10 cellular contexts compared by ENCODE assay signal in genomic region chr19:40416918-40417713, GRCh38. TPM values are rescaled to one million over a fixed set of nuclear protein-coding genes. Genes with fewer than 3 reads are reported as not detected.
A peak's percentile ranks its signal among the peaks of the same experiment; 100 is the strongest.
DNase-seq lines count a peak whose midpoint lies in the region; ATAC-seq and TF ChIP-seq lines count a peak whose summit lies in the region.
"Had no signal": no experiment of that assay in that cellular context is flagged by ENCODE, and none has a peak within 500 bp of the region (broad histone marks: within the 10 kb centered on the region; RNA-seq: fewer than 3 reads in every experiment).

No MANE protein-coding gene starts in this region.

- H3K4me1 ChIP-seq in HUES6 (ENCODE audit: control insufficient read depth, insufficient read depth, low read length) (peaks cover 23% of the 10 kb centered on the region), lower lobe of right lung (peaks cover 53% of the 10 kb centered on the region), BE2C (no peaks in the 10 kb centered on the region)

- no peaks in the 10 kb centered on the region for H3K9me3 ChIP-seq in HUES6 (ENCODE audit: control insufficient read depth, insufficient read depth, low read depth, low read length)
- no peaks in the 10 kb centered on the region for H3K9me3 ChIP-seq in lower lobe of right lung
- no peaks in the 10 kb centered on the region for H3K9me3 ChIP-seq in BE2C
- H3K9me3 ChIP-seq: thoracic aorta had no signal

- DNase-seq in AG08395 (ENCODE audit: low spot score) (peak; percentile 38), MCF 10A (ENCODE audit: unreplicated experiment) (peak; percentile 37), lower lobe of right lung (peak; percentile 63), BE2C (no peak), Ammon's horn (ENCODE audit: low spot score) (no peak), NCI-H187 treated with DMSO at 0.1 percent for 48 hours (lab: John Stamatoyannopoulos, UW) (no peak), germinal center (ENCODE audit: low spot score) (no peak)

- TF ChIP-seq CTCF in MCF 10A (IDR thresholded peaks at IDR 0.05; ENCODE audit: unreplicated experiment) (no peak), lower lobe of right lung (IDR thresholded peaks at IDR 0.05) (no peak), BE2C (IDR thresholded peaks at IDR 0.05; ENCODE audit: low read depth, low read length) (no peak)

- no peaks in the 10 kb centered on the region for H3K27me3 Mint-ChIP-seq in MCF 10A (ENCODE audit: insufficient read depth, unreplicated experiment)

- H3K36me3 ChIP-seq in HUES6 (ENCODE audit: control insufficient read depth, insufficient read depth, low read length) (no peaks in the 10 kb centered on the region), lower lobe of right lung (peaks cover under 1% of the 10 kb centered on the region), BE2C (no peaks in the 10 kb centered on the region)
- H3K36me3 ChIP-seq: thoracic aorta had no signal

- ATAC-seq in lower lobe of right lung, result no peak

- CTCF ChIA-PET in MCF 10A (lab: Yijun Ruan, JAX), result interaction anchor here (0.7 to 1.7 kb wide), 4 partner anchors 9 to 47 kb away, joined by 3 to 7 read pairs (median 6); partner anchors contain the start of gene SERTAD1

- H3K9me3 Mint-ChIP-seq in MCF 10A (ENCODE audit: unreplicated experiment), result no peaks in the 10 kb centered on the region

- H3K27me3 ChIP-seq in HUES6 (ENCODE audit: control insufficient read depth, insufficient read depth, low read length), result no peaks in the 10 kb centered on the region
- H3K27me3 ChIP-seq in lower lobe of right lung (ENCODE audit: low read depth), result no peaks in the 10 kb centered on the region
- H3K27me3 ChIP-seq in BE2C, result no peaks in the 10 kb centered on the region

- no TSS peak for BruUV-seq in MCF 10A (replicated peaks; lab: Mats Ljungman, UMichigan)

- H3K4me1 Mint-ChIP-seq in MCF 10A (ENCODE audit: insufficient read depth, unreplicated experiment), result peaks cover 12% of the 10 kb centered on the region

- peak overlapping the region; percentile 49 for H3K27ac Mint-ChIP-seq in MCF 10A (ENCODE audit: low read depth, unreplicated experiment)

- peak overlapping the region; percentile 13 for H3K9ac ChIP-seq in HUES6 (ENCODE audit: low read length)

- H3K36me3 Mint-ChIP-seq in MCF 10A (ENCODE audit: insufficient read depth, unreplicated experiment), result peaks cover 9% of the 10 kb centered on the region

- POLR2A ChIA-PET in MCF 10A (lab: Yijun Ruan, JAX), result interaction anchor here (0.6 to 1.3 kb wide), 3 partner anchors 9 to 243 kb away, joined by 3 to 5 read pairs (median 4); no protein-coding TSS in a partner anchor

- no peak overlapping the region for H3K4me3 Mint-ChIP-seq in MCF 10A (ENCODE audit: unreplicated experiment)

- H3K27ac ChIP-seq in HUES6 (ENCODE audit: low read depth, low read length) (no peak overlapping the region), lower lobe of right lung (peak overlapping the region; percentile 78)
- H3K27ac ChIP-seq: thoracic aorta had no signal

- H3K4me3 ChIP-seq in HUES6 (ENCODE audit: low read depth, low read length) (no peak overlapping the region), lower lobe of right lung (peak overlapping the region; percentile 21), BE2C (ENCODE audit: low read depth, low read length) (no peak overlapping the region)
- H3K4me3 ChIP-seq: thoracic aorta had no signal

- intact Hi-C loops in MCF 10A (cut with micrococcal nuclease) (no loop called here), lower lobe of right lung (cut with DNase I) (no loop called here)

RNA-seq across cellular contexts. Expression of gene PRX, which starts 3.9 kb away (rescaled TPM):
- total RNA-seq in MCF 10A (2022), result 2.1 and 2.4 TPM in 2 replicates
- 51.5 TPM for total RNA-seq in lower lobe of right lung
- 0.62 TPM for polyA plus RNA-seq in BE2C (2012; ENCODE audit: insufficient read depth, insufficient read length, low read depth)

RNA-seq across cellular contexts. Expression of gene SERTAD1, which starts 8.7 kb away (rescaled TPM):
- total RNA-seq in MCF 10A (2022) (16.2 and 17.9 TPM in 2 replicates), lower lobe of right lung (17.6 TPM)
- 18.5 TPM for polyA plus RNA-seq in BE2C (2012; ENCODE audit: insufficient read depth, insufficient read length, low read depth)

RNA-seq across cellular contexts. Expression of gene SERTAD3, which starts 27.0 kb away (rescaled TPM):
- total RNA-seq in MCF 10A (2022) (23.3 and 29.4 TPM in 2 replicates), lower lobe of right lung (30.7 TPM)
- polyA plus RNA-seq in BE2C (2012; ENCODE audit: insufficient read depth, insufficient read length, low read depth), result 77.4 TPM

RNA-seq across cellular contexts. Expression of gene HIPK4, which starts 27.1 kb away (rescaled TPM):
- total RNA-seq in MCF 10A (2022) (not detected in 2 replicates), lower lobe of right lung (0.21 TPM)
- polyA plus RNA-seq in BE2C (2012; ENCODE audit: insufficient read depth, insufficient read length, low read depth), result not detected
- total RNA-seq: glomerular endothelial cell, thoracic aorta had no signal

RNA-seq across cellular contexts. Expression of gene BLVRB, which starts 48.4 kb away (rescaled TPM):
- total RNA-seq in MCF 10A (2022) (44.0 and 68.7 TPM in 2 replicates), lower lobe of right lung (123 TPM)
- 3.4 TPM for polyA plus RNA-seq in BE2C (2012; ENCODE audit: insufficient read depth, insufficient read length, low read depth)

Comparison
In these comparisons a context has a peak if more than half of its experiments do, and no peak if none do; other contexts are left out.
1. DNase-seq: peak in AG08395 (single experiment), MCF 10A (single experiment) and lower lobe of right lung (single experiment); none in BE2C (single experiment), Ammon's horn (single experiment), NCI-H187 treated with DMSO at 0.1 percent for 48 hours (single experiment) and germinal center (single experiment).
2. RNA of gene PRX, which starts 3.9 kb away (total RNA-seq): 51.5 TPM in lower lobe of right lung (single experiment); 2.1 to 2.4 TPM in MCF 10A; every median in the first group is over 10 times any median in the second.